ENCODE assay signal across 17 cellular contexts in genomic region chr18:49207373-49207772, GRCh38.
A peak's percentile ranks its signal among the peaks of the same experiment; 100 is the strongest.
DNase-seq lines count a peak whose midpoint lies in the region; ATAC-seq and TF ChIP-seq lines count a peak whose summit lies in the region.
"Had no signal": no experiment of that assay in that cellular context is flagged by ENCODE, and none has a peak within 500 bp of the region (broad histone marks: within the 10 kb centered on the region; RNA-seq: fewer than 3 reads in every experiment).

No MANE protein-coding gene starts in this region.

- no peak for ATAC-seq in CD4-positive, CD25-positive, alpha-beta regulatory T cell (ENCODE audit: low read depth in 2 of 2)
- ATAC-seq: body of pancreas, gastroesophageal sphincter, Panc1 had no signal

- no peak overlapping the region for H3K27ac ChIP-seq in CD4-positive, CD25-positive, alpha-beta regulatory T cell (ENCODE audit: insufficient read depth, low read length, poor library complexity, severe bottlenecking)
- peak overlapping the region; percentile 20 for H3K27ac ChIP-seq in KOPT-K1 (ENCODE audit: low read depth, low read length, poor library complexity, severe bottlenecking)
- H3K27ac ChIP-seq: body of pancreas, gastroesophageal sphincter, thoracic aorta had no signal

- no peaks in the 10 kb centered on the region for H3K36me3 ChIP-seq in CD4-positive, CD25-positive, alpha-beta regulatory T cell (ENCODE audit: control insufficient read depth, insufficient read depth, low read length)
- H3K36me3 ChIP-seq in KOPT-K1 (ENCODE audit: insufficient read depth, low read length) = no peaks in the 10 kb centered on the region
- H3K36me3 ChIP-seq: BE2C, gastroesophageal sphincter, thoracic aorta had no signal

- H3K27ac Mint-ChIP-seq in CD4-positive, CD25-positive, alpha-beta regulatory T cell = peak overlapping the region in 2 of 3 donors; percentile 49 to 52
- H3K27ac Mint-ChIP-seq in mesothelial cell of epicardium = no peak overlapping the region

- no peaks in the 10 kb centered on the region for H3K27me3 Mint-ChIP-seq in CD4-positive, CD25-positive, alpha-beta regulatory T cell
- H3K27me3 Mint-ChIP-seq in mesothelial cell of epicardium (ENCODE audit: low read depth) = no peaks in the 10 kb centered on the region
- H3K27me3 Mint-ChIP-seq: activated CD4-positive, alpha-beta T cell treated with anti-CD3 and anti-CD28 coated beads, Interleukin-2, amount 10 ng/mL, durations not matched to agents 7 days and 5 days; IgD-negative memory B cell had no signal

- peaks cover 4 to 28% (median 9%) of the 10 kb centered on the region in 4 donors for H3K4me1 Mint-ChIP-seq in CD4-positive, CD25-positive, alpha-beta regulatory T cell
- H3K4me1 Mint-ChIP-seq in mesothelial cell of epicardium = no peaks in the 10 kb centered on the region

- no peaks in the 10 kb centered on the region for H3K27me3 ChIP-seq in CD4-positive, CD25-positive, alpha-beta regulatory T cell (ENCODE audit: control insufficient read depth, insufficient read depth, low read length)
- H3K27me3 ChIP-seq: BE2C, body of pancreas, gastroesophageal sphincter had no signal

- no peaks in the 10 kb centered on the region for H3K9me3 ChIP-seq in CD4-positive, CD25-positive, alpha-beta regulatory T cell (ENCODE audit: control insufficient read depth in 2 of 2, low read length in 2 of 2)
- no peaks in the 10 kb centered on the region for H3K9me3 ChIP-seq in KOPT-K1 (ENCODE audit: insufficient read depth, low read length, poor library complexity, severe bottlenecking)
- H3K9me3 ChIP-seq: BE2C, body of pancreas, gastroesophageal sphincter, thoracic aorta had no signal

- TF ChIP-seq CTCF in astrocyte of the cerebellum (IDR thresholded peaks at IDR 0.05; ENCODE audit: low read depth, low read length, missing control alignments) = no peak
- TF ChIP-seq CTCF in mesothelial cell of epicardium (IDR thresholded peaks at IDR 0.05; ENCODE audit: unreplicated experiment) = no peak

- H3K4me1 ChIP-seq in CD4-positive, CD25-positive, alpha-beta regulatory T cell (ENCODE audit: control insufficient read depth, insufficient read depth, low read length, poor library complexity, severe bottlenecking) = no peaks in the 10 kb centered on the region
- H3K4me1 ChIP-seq: BE2C, body of pancreas had no signal

- H3K4me3 Mint-ChIP-seq in CD4-positive, CD25-positive, alpha-beta regulatory T cell = no peak overlapping the region
- no peak overlapping the region for H3K4me3 Mint-ChIP-seq in mesothelial cell of epicardium
- H3K4me3 Mint-ChIP-seq: activated CD4-positive, alpha-beta T cell treated with anti-CD3 and anti-CD28 coated beads, Interleukin-2, amount 10 ng/mL, durations not matched to agents 7 days and 5 days; IgD-negative memory B cell had no signal

- in situ Hi-C loops in astrocyte of the cerebellum (cut with HindIII; ENCODE audit: low sequenced_read_pairs) = no loop called here

- peaks cover 0 to 2% (median 0%) of the 10 kb centered on the region in 7 donors for H3K9me3 Mint-ChIP-seq in CD4-positive, CD25-positive, alpha-beta regulatory T cell
- H3K9me3 Mint-ChIP-seq in mesothelial cell of epicardium = no peaks in the 10 kb centered on the region
- H3K9me3 Mint-ChIP-seq: activated CD4-positive, alpha-beta T cell treated with anti-CD3 and anti-CD28 coated beads, Interleukin-2, amount 10 ng/mL, durations not matched to agents 7 days and 5 days; IgD-negative memory B cell had no signal

- no peak overlapping the region for H3K4me3 ChIP-seq in CD4-positive, CD25-positive, alpha-beta regulatory T cell (ENCODE audit: low read depth, low read length)
- H3K4me3 ChIP-seq in astrocyte of the cerebellum (ENCODE audit: low read depth, low read length) = no peak overlapping the region
- H3K4me3 ChIP-seq: body of pancreas, gastroesophageal sphincter, thoracic aorta had no signal

- DNase-seq in CD4-positive, CD25-positive, alpha-beta regulatory T cell = no peak
- DNase-seq in astrocyte of the cerebellum (ENCODE audit: low read depth) (peak; percentile 66), kidney tubule cell (ENCODE audit: low spot score) (peak; percentile 98), mesothelial cell of epicardium (ENCODE audit: low spot score in 2 of 2, unreplicated experiment in 2 of 2) (no peak), DMS114 treated with DMSO at 0.1 percent for 48 hours (lab: John Stamatoyannopoulos, UW; ENCODE audit: unreplicated experiment) (no peak), NCI-H2196 (lab: John Stamatoyannopoulos, UW; ENCODE audit: unreplicated experiment) (no peak), D341Med (ENCODE audit: low spot score) (no peak)
- DNase-seq: BE2C, body of pancreas, NCI-H510A, T-helper 2 cell had no signal

- H3K36me3 Mint-ChIP-seq in CD4-positive, CD25-positive, alpha-beta regulatory T cell = peaks cover 8% of the 10 kb centered on the region
- peaks cover 2% of the 10 kb centered on the region for H3K36me3 Mint-ChIP-seq in mesothelial cell of epicardium

Comparison
In these comparisons a context has a peak if more than half of its experiments do, and no peak if none do; other contexts are left out.
1. DNase-seq: peak in astrocyte of the cerebellum (single experiment) and kidney tubule cell (single experiment); none in CD4-positive, CD25-positive, alpha-beta regulatory T cell (0 of 3), mesothelial cell of epicardium (0 of 2), DMS114 treated with DMSO at 0.1 percent for 48 hours (single experiment), NCI-H2196 (single experiment) and D341Med (single experiment).